Comparison of ENCODE assay signal across 2 cellular contexts in the genomic region with DNA sequence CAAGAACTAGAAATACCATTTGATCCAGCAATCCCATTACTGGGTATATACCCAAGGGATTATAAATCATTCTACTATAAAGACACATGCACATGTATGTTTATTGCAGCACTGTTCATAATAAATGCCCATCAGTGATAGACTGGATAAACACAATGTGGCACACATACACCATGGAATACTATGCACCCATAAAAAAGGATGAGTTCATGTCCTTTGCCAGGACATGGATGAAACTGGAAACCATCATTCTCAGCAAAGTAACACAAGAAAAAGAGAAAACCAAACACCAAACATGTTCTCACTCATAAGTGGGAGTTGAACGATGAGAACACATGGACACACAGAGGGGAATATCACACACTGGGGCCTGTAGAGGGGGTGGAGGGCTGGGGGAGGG.
TF ChIP-seq lines count a peak whose summit lies in the region.

No MANE protein-coding gene starts in this region.

TF ChIP-seq in HEK293, 187 proteins besides CTCF, POLR2A, EP300 and RAD21:
- TF ChIP-seq ZNF146 (tag by site-specific recombination; IDR thresholded peaks at IDR 0.05) = peak; percentile 84

TF ChIP-seq in K562, 482 proteins besides CTCF, POLR2A, EP300 and RAD21:
- TF ChIP-seq ZNF146 (CRISPR knock-in tag; IDR thresholded peaks at IDR 0.05; ENCODE audit: unreplicated experiment) = peak; percentile 59
